In genomic region chr12:12376636-12377448, GRCh38 we compare ENCODE assay signal across 8 cellular contexts. TPM values are rescaled to one million over a fixed set of nuclear protein-coding genes. Genes with fewer than 3 reads are reported as not detected.
DNase-seq lines count a peak whose midpoint lies in the region; ATAC-seq and TF ChIP-seq lines count a peak whose summit lies in the region.

No MANE protein-coding gene starts in this region.

- in situ Hi-C loops in astrocyte of the spinal cord (cut with HindIII; ENCODE audit: low sequenced_read_pairs), result no loop called here

- H3K4me3 ChIP-seq in AG09309 (ENCODE audit: control insufficient read depth, low read depth, low read length) (no peak overlapping the region), astrocyte of the spinal cord (ENCODE audit: low read depth, low read length) (no peak overlapping the region)

- DNase-seq in AG09309 (ENCODE audit: low read depth) (peak; percentile 55), NOMO-1 (lab: John Stamatoyannopoulos, UW; ENCODE audit: unreplicated experiment in 2 of 2) (peak; percentile 45 to 83), astrocyte of the spinal cord (ENCODE audit: low read depth, low spot score) (peak; percentile 83), iPS-NIHi11 (ENCODE audit: low spot score) (peak; percentile 78), mucosa of gallbladder (ENCODE audit: low spot score) (no peak)
- DNase-seq in stimulated activated effector memory CD8-positive, alpha-beta T cell treated with anti-CD3 and anti-CD28 coated beads, Interleukin-12 subunit alpha, Interleukin-12 subunit beta, amount 100 ng/mL, for 72 hours (ENCODE audit: low spot score in 2 of 2), result no peak

- ATAC-seq in stimulated activated effector memory CD8-positive, alpha-beta T cell treated with anti-CD3 and anti-CD28 coated beads, Interleukin-12 subunit alpha, Interleukin-12 subunit beta, amount 100 ng/mL, for 72 hours, result peak; percentile 85

- peaks cover 52% of the 10 kb centered on the region for H3K36me3 Mint-ChIP-seq in stimulated activated effector memory CD8-positive, alpha-beta T cell treated with anti-CD3 and anti-CD28 coated beads, Interleukin-12 subunit alpha, Interleukin-12 subunit beta, amount 100 ng/mL, for 72 hours

- no peak for TF ChIP-seq EP300 in Ishikawa (IDR thresholded peaks at IDR 0.05; ENCODE audit: borderline replicate concordance)

- peaks cover 45% of the 10 kb centered on the region for H3K4me1 Mint-ChIP-seq in stimulated activated effector memory CD8-positive, alpha-beta T cell treated with anti-CD3 and anti-CD28 coated beads, Interleukin-12 subunit alpha, Interleukin-12 subunit beta, amount 100 ng/mL, for 72 hours

- peak overlapping the region; percentile 13 for H3K27ac Mint-ChIP-seq in stimulated activated effector memory CD8-positive, alpha-beta T cell treated with anti-CD3 and anti-CD28 coated beads, Interleukin-12 subunit alpha, Interleukin-12 subunit beta, amount 100 ng/mL, for 72 hours

- no peak overlapping the region for H3K4me3 Mint-ChIP-seq in stimulated activated effector memory CD8-positive, alpha-beta T cell treated with anti-CD3 and anti-CD28 coated beads, Interleukin-12 subunit alpha, Interleukin-12 subunit beta, amount 100 ng/mL, for 72 hours

- TF ChIP-seq CTCF in AG09309 (IDR thresholded peaks at IDR 0.05; ENCODE audit: control insufficient read depth, insufficient read depth, low read depth, low read length, missing control alignments), result peak; percentile 40
- TF ChIP-seq CTCF in GM12874 (IDR thresholded peaks at IDR 0.05; ENCODE audit: insufficient read depth, low read depth, low read length), result peak; percentile 29; the same call in 1 of the 2 replicates
- peak; percentile 41 for TF ChIP-seq CTCF in astrocyte of the spinal cord (IDR thresholded peaks at IDR 0.05; ENCODE audit: low read depth, low read length)

- TF ChIP-seq RAD21 in Ishikawa (IDR thresholded peaks at IDR 0.05; ENCODE audit: low read depth), result peak; percentile 99

- no peaks in the 10 kb centered on the region for H3K9me3 Mint-ChIP-seq in stimulated activated effector memory CD8-positive, alpha-beta T cell treated with anti-CD3 and anti-CD28 coated beads, Interleukin-12 subunit alpha, Interleukin-12 subunit beta, amount 100 ng/mL, for 72 hours

TF ChIP-seq in Ishikawa, 13 proteins besides CTCF, POLR2A, EP300 and RAD21:
- TF ChIP-seq TAF1 (IDR thresholded peaks at IDR 0.05; ENCODE audit: low read depth), result no peak

RNA-seq across cellular contexts. Expression of gene BORCS5, which starts 20.0 kb away (rescaled TPM):
- 14.2 TPM for total RNA-seq in mucosa of gallbladder

RNA-seq across cellular contexts. Expression of gene MANSC1, which starts 26.8 kb away (rescaled TPM):
- total RNA-seq in mucosa of gallbladder, result 66.7 TPM

Comparison
In these comparisons a context has a peak if more than half of its experiments do, and no peak if none do; other contexts are left out.
1. DNase-seq: peak in AG09309 (single experiment), NOMO-1 (2 of 2), astrocyte of the spinal cord (single experiment) and iPS-NIHi11 (single experiment); none in stimulated activated effector memory CD8-positive, alpha-beta T cell treated with anti-CD3 and anti-CD28 coated beads, Interleukin-12 subunit alpha, Interleukin-12 subunit beta, amount 100 ng/mL, for 72 hours (0 of 2) and mucosa of gallbladder (single experiment).
2. Peak in every context shown above with its lines, with median percentiles within 50 percentile points of each other: CTCF ChIP-seq.